In genomic region chr1:244154528-244154881, GRCh38 we compare ENCODE assay signal across 15 cellular contexts.
"Had no signal": no experiment of that assay in that cellular context is flagged by ENCODE, and none has a peak within 500 bp of the region (broad histone marks: within the 10 kb centered on the region; RNA-seq: fewer than 3 reads in every experiment).

No MANE protein-coding gene starts in this region.

- H3K36me3 ChIP-seq: breast epithelium, esophagus squamous epithelium, transverse colon had no signal

- H3K27me3 ChIP-seq: breast epithelium, dorsolateral prefrontal cortex, esophagus squamous epithelium, foreskin keratinocyte, transverse colon had no signal

- H3K27ac ChIP-seq: breast epithelium, esophagus squamous epithelium, foreskin keratinocyte, parathyroid adenoma had no signal

- H3K9ac ChIP-seq: parathyroid adenoma had no signal

- DNase-seq: activated CD4-positive, alpha-beta memory T cell treated with anti-CD3 and anti-CD28 coated beads for 36 hours; activated gamma-delta T cell treated with Interleukin-2 at 50 U/mL for 16 hours; activated naive CD8-positive, alpha-beta T cell treated with anti-CD3 and anti-CD28 coated beads for 36 hours; activated T-cell treated with anti-CD3 and anti-CD28 coated beads, Interleukin-2, amount 50 U/mL, for 72 hours; esophagus squamous epithelium; foreskin keratinocyte; islet precursor cell; left ventricle myocardium superior; mesendoderm; T-cell; T1000 had no signal

- H3K9me3 ChIP-seq: breast epithelium, esophagus squamous epithelium, transverse colon had no signal

- H3K4me3 ChIP-seq: breast epithelium, esophagus squamous epithelium, transverse colon had no signal

- H3K4me1 ChIP-seq: breast epithelium, esophagus squamous epithelium, foreskin keratinocyte, parathyroid adenoma had no signal

- ATAC-seq: activated T-cell treated with anti-CD3 and anti-CD28 coated beads, Interleukin-2, amount 50 U/mL, for 72 hours; foreskin keratinocyte; left ventricle myocardium superior; T-cell had no signal
